In the genomic region with DNA sequence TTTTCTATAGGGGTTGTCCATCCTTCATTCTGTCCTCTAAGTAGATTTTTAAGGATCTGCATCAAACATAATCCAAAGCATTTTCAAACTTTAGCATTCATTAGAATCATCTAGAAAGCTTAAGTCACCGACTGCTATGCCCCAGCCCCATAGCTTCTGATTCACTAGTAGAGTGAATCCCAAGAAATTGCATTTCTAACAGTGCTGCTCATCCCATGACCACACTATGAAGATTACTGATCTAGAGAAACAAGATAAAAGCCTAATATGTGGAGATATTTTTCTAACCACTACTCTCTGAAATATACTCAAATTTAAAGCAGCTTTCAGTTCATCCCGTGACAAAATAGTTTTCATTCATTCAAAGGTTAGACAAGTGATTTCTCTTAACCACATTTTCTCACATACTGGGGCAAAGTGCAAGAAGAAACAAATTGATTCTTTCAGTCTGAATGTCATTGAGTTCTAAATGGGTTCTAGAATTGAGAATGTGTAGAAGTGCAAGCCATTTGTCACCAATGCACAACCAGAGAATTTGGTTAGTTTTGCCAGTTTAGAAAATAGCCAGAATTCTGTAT, we compare ENCODE assay signal across 29 cellular contexts.
"Had no signal": no experiment of that assay in that cellular context is flagged by ENCODE, and none has a peak within 500 bp of the region (broad histone marks: within the 10 kb centered on the region; RNA-seq: fewer than 3 reads in every experiment).

No MANE protein-coding gene starts in this region.

- FAIRE-seq: keratinocyte, TTC549 had no signal

- ATAC-seq: activated CD4-positive, CD25-positive, alpha-beta regulatory T cell treated with anti-CD3 and anti-CD28 coated beads, Interleukin-2, amount 50 U/mL, for 24 hours; activated naive CD8-positive, alpha-beta T cell treated with anti-CD3 and anti-CD28 coated beads, Interleukin-2, amount 50 U/mL, for 24 hours; gastroesophageal sphincter; left cardiac atrium; right lobe of liver; upper lobe of right lung had no signal

- H3K4me3 Mint-ChIP-seq: activated CD4-positive, alpha-beta memory T cell treated with anti-CD3 and anti-CD28 coated beads, Interleukin-2, amount 10 ng/mL, durations not matched to agents 7 days and 5 days; activated CD4-positive, alpha-beta T cell treated with anti-CD3 and anti-CD28 coated beads, Interleukin-2, amount 10 ng/mL, durations not matched to agents 7 days and 5 days; activated naive CD8-positive, alpha-beta T cell treated with anti-CD3 and anti-CD28 coated beads, Interleukin-2, amount 50 U/mL, for 24 hours; activated T-helper 1 cell treated with anti-CD3 and anti-CD28 coated beads, Interleukin-12 subunit alpha, Interleukin-12 subunit beta, Interleukin-2, Interleukin-4 antibody, amounts not matched to agents 30 ng/mL and 10 ng/mL and 1 ng/mL, durations not matched to agents 14 hours and 24 hours and 36 hours; mesothelial cell of epicardium; naive B cell; T-helper 1 cell treated with Interleukin-12 subunit alpha and Interleukin-12 subunit beta and Interleukin-4 antibody, amounts not matched to agents 30 μg/mL and 1 μg/mL, for 36 hours had no signal

- H3K4me1 Mint-ChIP-seq: activated naive CD8-positive, alpha-beta T cell treated with anti-CD3 and anti-CD28 coated beads, Interleukin-2, amount 50 U/mL, for 24 hours; mesothelial cell of epicardium; naive B cell had no signal

- H3K36me3 Mint-ChIP-seq: mesothelial cell of epicardium had no signal

- H3K27me3 ChIP-seq: colonic mucosa, gastroesophageal sphincter, hepatocyte, ovary, right lobe of liver, stomach, thyroid gland, upper lobe of right lung had no signal

- H3K27ac ChIP-seq: colonic mucosa, gastroesophageal sphincter, hepatocyte, ovary, right lobe of liver, stomach, thyroid gland, upper lobe of right lung, WERI-Rb-1 had no signal

- H3K4me1 ChIP-seq: colonic mucosa, gastroesophageal sphincter, right lobe of liver, stomach, thyroid gland, upper lobe of right lung had no signal

- H3K27me3 Mint-ChIP-seq: activated naive CD8-positive, alpha-beta T cell treated with anti-CD3 and anti-CD28 coated beads, Interleukin-2, amount 50 U/mL, for 24 hours; progenitor cell of endocrine pancreas had no signal

- DNase-seq: activated CD4-positive, alpha-beta memory T cell treated with anti-CD3 and anti-CD28 coated beads, Interleukin-2, amount 10 ng/mL, durations not matched to agents 7 days and 5 days; activated CD4-positive, alpha-beta T cell treated with anti-CD3 and anti-CD28 coated beads, Interleukin-2, amount 10 ng/mL, durations not matched to agents 7 days and 5 days; activated gamma-delta T cell; activated naive CD4-positive, alpha-beta T cell treated with anti-CD3 and anti-CD28 coated beads, Interleukin-2, amount 50 U/mL, for 16 hours; activated naive CD8-positive, alpha-beta T cell treated with anti-CD3 and anti-CD28 coated beads, Interleukin-2, amount 50 U/mL, for 24 hours; amygdala; colonic mucosa; effector CD8-positive, alpha-beta T cell; left cardiac atrium; mammary epithelial cell; naive B cell; ovary; right lobe of liver; stimulated activated CD4-positive, alpha-beta T cell treated with anti-CD3 and anti-CD28 coated beads, Interleukin-2, amount 100 ng/mL, for 48 hours; stomach; SW 1271; T-helper 9 cell; thyroid gland; upper lobe of right lung; WERI-Rb-1 had no signal

- H3K9me3 ChIP-seq: colonic mucosa, gastroesophageal sphincter, ovary, right lobe of liver, stomach, thyroid gland, upper lobe of right lung had no signal

- H3K4me2 ChIP-seq: hepatocyte had no signal

- H2AFZ ChIP-seq: hepatocyte had no signal

- H3K4me3 ChIP-seq: colonic mucosa, gastroesophageal sphincter, hepatocyte, ovary, right lobe of liver, stomach, thyroid gland, upper lobe of right lung had no signal

- H3K36me3 ChIP-seq: colonic mucosa, gastroesophageal sphincter, ovary, right lobe of liver, stomach, thyroid gland, upper lobe of right lung, WERI-Rb-1 had no signal

- H3K9me3 Mint-ChIP-seq: activated CD4-positive, alpha-beta memory T cell treated with anti-CD3 and anti-CD28 coated beads, Interleukin-2, amount 10 ng/mL, durations not matched to agents 7 days and 5 days; T-helper 1 cell treated with Interleukin-12 subunit alpha and Interleukin-12 subunit beta and Interleukin-4 antibody, amounts not matched to agents 30 μg/mL and 1 μg/mL, for 36 hours had no signal

- H3K79me2 ChIP-seq: hepatocyte had no signal
